ENCODE assay signal across 1 cellular context in genomic region chr4:74659576-74660411, GRCh38.
TF ChIP-seq lines count a peak whose summit lies in the region.

No MANE protein-coding gene starts in this region.

TF ChIP-seq in HepG2, 621 proteins besides CTCF, POLR2A, EP300 and RAD21 (continued from another document and continues in another):
- TF ChIP-seq JUND (CRISPR knock-in tag; IDR thresholded peaks at IDR 0.05) (0 out of 2 replicates have a peak, but pooled peaks have one; percentile 32), ZBTB3 (CRISPR knock-in tag; IDR thresholded peaks at IDR 0.05; ENCODE audit: borderline replicate concordance, low read depth) (no peak), ATF3 (CRISPR knock-in tag; IDR thresholded peaks at IDR 0.05) (peak; percentile 82), CHD2 (IDR thresholded peaks at IDR 0.05; ENCODE audit: low read depth, low read length) (no peak), MED8 (CRISPR knock-in tag; IDR thresholded peaks at IDR 0.05; ENCODE audit: insufficient replicate concordance) (no peak), ZNF782 (CRISPR knock-in tag; IDR thresholded peaks at IDR 0.05; ENCODE audit: borderline replicate concordance) (no peak), PRDM4 (CRISPR knock-in tag; IDR thresholded peaks at IDR 0.05; ENCODE audit: borderline replicate concordance) (no peak), NBN (conservative IDR thresholded peaks at IDR 0.05) (no peak), FOSL1 (CRISPR knock-in tag; IDR thresholded peaks at IDR 0.05; ENCODE audit: borderline replicate concordance) (peak; percentile 76; the same call in 1 of the 2 replicates), ZNF740 (CRISPR knock-in tag; IDR thresholded peaks at IDR 0.05) (no peak), ZNF556 (CRISPR knock-in tag; IDR thresholded peaks at IDR 0.05; ENCODE audit: borderline replicate concordance) (no peak), IKZF5 (CRISPR knock-in tag; IDR thresholded peaks at IDR 0.05) (peak; percentile 96), HOMEZ (CRISPR knock-in tag; IDR thresholded peaks at IDR 0.05; ENCODE audit: low read depth) (peak; percentile 76; the same call in 1 of the 2 replicates), BCL6 (CRISPR knock-in tag; IDR thresholded peaks at IDR 0.05) (peak; percentile 49; the same call in 1 of the 2 replicates), TCF7 (IDR thresholded peaks at IDR 0.05; ENCODE audit: low read depth) (peak; percentile 87), ATF1 (CRISPR knock-in tag; IDR thresholded peaks at IDR 0.05) (peak; percentile 58), ARNT2 (CRISPR knock-in tag; IDR thresholded peaks at IDR 0.05; ENCODE audit: low read depth) (no peak), ZBTB14 (CRISPR knock-in tag; IDR thresholded peaks at IDR 0.05) (no peak), SP5 (CRISPR knock-in tag; IDR thresholded peaks at IDR 0.05; ENCODE audit: borderline replicate concordance, low read depth) (peak; percentile 62; the same call in 1 of the 2 replicates), RFX5 (IDR thresholded peaks at IDR 0.05; ENCODE audit: low read depth, low read length) (no peak), ZNF501 (CRISPR knock-in tag; IDR thresholded peaks at IDR 0.05) (no peak), ZBTB43 (CRISPR knock-in tag; conservative IDR thresholded peaks at IDR 0.05) (no peak), ZNF446 (CRISPR knock-in tag; IDR thresholded peaks at IDR 0.05) (no peak), NFIC (IDR thresholded peaks at IDR 0.05; ENCODE audit: low read length) (peak; percentile 87), RFXANK (CRISPR knock-in tag; IDR thresholded peaks at IDR 0.05) (no peak), ATF2 (CRISPR knock-in tag; IDR thresholded peaks at IDR 0.05) (peak; percentile 46; the same call in 1 of the 2 replicates), ISL2 (CRISPR knock-in tag; IDR thresholded peaks at IDR 0.05) (peak; percentile 73), ZNF646 (CRISPR knock-in tag; IDR thresholded peaks at IDR 0.05) (peak; percentile 35; the same call in 1 of the 2 replicates), GATAD2A (CRISPR knock-in tag; IDR thresholded peaks at IDR 0.05) (peak; percentile 91), RXRA (CRISPR knock-in tag; IDR thresholded peaks at IDR 0.05) (peak; percentile 21; the same call in 1 of the 2 replicates), SMAD3 (CRISPR knock-in tag; IDR thresholded peaks at IDR 0.05) (0 out of 2 replicates have a peak, but pooled peaks have one; percentile 36), NR2F2 (IDR thresholded peaks at IDR 0.05; ENCODE audit: borderline replicate concordance, low read depth) (peak; percentile 83), RXRB (CRISPR knock-in tag; IDR thresholded peaks at IDR 0.05; ENCODE audit: borderline replicate concordance) (peak; percentile 94), ZNF296 (CRISPR knock-in tag; conservative IDR thresholded peaks at IDR 0.05) (no peak), SOX13 (IDR thresholded peaks at IDR 0.05) (no peak), SOX13 (CRISPR knock-in tag; conservative IDR thresholded peaks at IDR 0.05 in 1 of 2, IDR thresholded peaks at IDR 0.05 in 1 of 2) (peak in 1 of 2 experiments; percentile 76; a peak in 2 of 4 replicates), DDIT3 (CRISPR knock-in tag; IDR thresholded peaks at IDR 0.05) (no peak), ETS1 (CRISPR knock-in tag; IDR thresholded peaks at IDR 0.05) (no peak), SIN3A (IDR thresholded peaks at IDR 0.05; ENCODE audit: borderline replicate concordance, low read depth, low read length) (no peak), SOX6 (IDR thresholded peaks at IDR 0.05) (no peak), SOX6 (CRISPR knock-in tag; IDR thresholded peaks at IDR 0.05) (peak; percentile 76; the same call in 1 of the 2 replicates), PCBP2 (optimal IDR thresholded peaks at IDR 0.05; ENCODE audit: low read depth, low read length, poor library complexity, severe bottlenecking) (no peak)
